In the genomic region with DNA sequence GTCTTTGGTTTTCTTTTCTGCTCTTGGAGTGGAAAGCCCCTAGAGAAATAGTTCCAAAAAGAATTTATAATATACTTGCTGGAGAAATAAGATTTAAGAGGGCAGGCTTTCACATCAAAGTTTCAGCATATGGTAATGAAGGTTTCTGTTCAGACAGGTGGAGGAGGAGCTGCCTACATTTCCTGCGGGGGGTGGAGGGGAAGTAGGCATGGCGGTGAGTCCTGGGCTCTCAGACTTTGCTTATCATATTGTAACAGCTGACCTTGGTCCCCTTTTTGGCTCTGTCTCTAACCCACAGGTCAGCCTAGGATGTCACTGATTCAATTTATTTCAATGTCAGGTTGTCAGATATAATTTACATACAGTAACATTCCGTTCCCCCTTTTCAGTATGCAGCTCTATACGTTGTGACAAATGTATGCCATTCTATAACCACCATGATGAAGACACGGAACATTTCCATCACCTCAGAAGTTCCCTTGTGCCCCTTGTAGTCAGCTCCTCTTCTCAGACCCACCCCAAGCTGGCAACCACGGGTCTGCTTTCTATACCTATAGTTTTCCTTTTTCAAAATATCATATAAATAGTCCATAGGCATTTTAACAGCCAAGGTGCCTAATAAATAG, we compare ENCODE assay signal across 18 cellular contexts.
DNase-seq lines count a peak whose midpoint lies in the region; ATAC-seq and TF ChIP-seq lines count a peak whose summit lies in the region.
"Had no signal": no experiment of that assay in that cellular context is flagged by ENCODE, and none has a peak within 500 bp of the region (broad histone marks: within the 10 kb centered on the region; RNA-seq: fewer than 3 reads in every experiment).

No MANE protein-coding gene starts in this region.

- H3K36me3 ChIP-seq in lower lobe of right lung, result no peaks in the 10 kb centered on the region
- H3K36me3 ChIP-seq: brain microvascular endothelial cell, right lobe of liver had no signal

- no peaks in the 10 kb centered on the region for H3K9me3 ChIP-seq in lower lobe of right lung
- H3K9me3 ChIP-seq: right lobe of liver had no signal

- H3K9me3 Mint-ChIP-seq in activated CD8-positive, alpha-beta T cell treated with anti-CD3 and anti-CD28 coated beads for 36 hours, result peaks cover 15% of the 10 kb centered on the region

- H3K4me1 ChIP-seq in lower lobe of right lung, result no peaks in the 10 kb centered on the region
- H3K4me1 ChIP-seq: right lobe of liver had no signal

- POLR2A ChIA-PET in activated CD8-positive, alpha-beta T cell treated with anti-CD3 and anti-CD28 coated beads for 36 hours (lab: Charles Lee), result interaction anchor here (1.0 kb wide), 1 partner anchor 39 kb away, joined by 3 read pairs; no protein-coding TSS in a partner anchor

- peak overlapping the region; percentile 53 for H3K4me3 Mint-ChIP-seq in activated CD8-positive, alpha-beta T cell treated with anti-CD3 and anti-CD28 coated beads for 36 hours

- no peak overlapping the region for H3K4me3 ChIP-seq in lower lobe of right lung
- H3K4me3 ChIP-seq: right lobe of liver, SK-N-MC had no signal

- peak; percentile 85 for ATAC-seq in activated CD8-positive, alpha-beta T cell treated with anti-CD3 and anti-CD28 coated beads for 36 hours
- ATAC-seq in lower lobe of right lung (no peak), GM21723 (IDR thresholded peaks at IDR 0.05; ENCODE audit: unreplicated experiment) (no peak)
- ATAC-seq: right lobe of liver had no signal

- intact Hi-C loops in activated CD8-positive, alpha-beta T cell treated with anti-CD3 and anti-CD28 coated beads for 36 hours (cut with micrococcal nuclease), result no loop called here
- intact Hi-C loops in lower lobe of right lung (cut with DNase I), result no loop called here

- peak; percentile 7 for DNase-seq in stimulated activated CD4-positive, alpha-beta T cell treated with anti-CD3 and anti-CD28 coated beads, Interleukin-4, amount 100 ng/mL, for 1 hour
- DNase-seq in stimulated activated CD4-positive, alpha-beta T cell treated with anti-CD3 and anti-CD28 coated beads, Interleukin-4, amount 100 ng/mL, for 24 hours, result no peak
- DNase-seq in activated CD8-positive, alpha-beta T cell treated with anti-CD3 and anti-CD28 coated beads for 36 hours, result peak; percentile 53
- DNase-seq in central memory CD4-positive, alpha-beta T cell, result peak; percentile 34
- DNase-seq in HuH-7.5 (ENCODE audit: low spot score) (no peak), lower lobe of right lung (no peak), SKM-1 (lab: John Stamatoyannopoulos, UW; ENCODE audit: unreplicated experiment) (no peak)
- DNase-seq: brain microvascular endothelial cell, H7, kidney glomerular epithelial cell, midbrain, MV-4-11, NCI-H526 treated with DMSO at 0.1 percent for 48 hours, occipital lobe, right lobe of liver had no signal

- H3K4me1 Mint-ChIP-seq in activated CD8-positive, alpha-beta T cell treated with anti-CD3 and anti-CD28 coated beads for 36 hours (ENCODE audit: low read depth), result peaks cover 15% of the 10 kb centered on the region

- no peaks in the 10 kb centered on the region for H3K27me3 ChIP-seq in lower lobe of right lung (ENCODE audit: low read depth)
- H3K27me3 ChIP-seq: brain microvascular endothelial cell, right lobe of liver had no signal

- H3K27me3 Mint-ChIP-seq in activated CD8-positive, alpha-beta T cell treated with anti-CD3 and anti-CD28 coated beads for 36 hours, result no peaks in the 10 kb centered on the region

- no peak overlapping the region for H3K27ac ChIP-seq in lower lobe of right lung
- H3K27ac ChIP-seq: brain microvascular endothelial cell, right lobe of liver, SK-N-MC, VCaP had no signal

- peaks cover under 1% of the 10 kb centered on the region for H3K36me3 Mint-ChIP-seq in activated CD8-positive, alpha-beta T cell treated with anti-CD3 and anti-CD28 coated beads for 36 hours (ENCODE audit: low read depth)

- TF ChIP-seq CTCF in activated CD8-positive, alpha-beta T cell treated with anti-CD3 and anti-CD28 coated beads for 36 hours (IDR thresholded peaks at IDR 0.05), result no peak
- TF ChIP-seq CTCF in lower lobe of right lung (IDR thresholded peaks at IDR 0.05), result no peak

- CTCF ChIA-PET in activated CD8-positive, alpha-beta T cell treated with anti-CD3 and anti-CD28 coated beads for 36 hours (lab: Charles Lee), result interaction anchor here (0.9 to 1.5 kb wide), 5 partner anchors 34 to 129 kb away, joined by 3 to 4 read pairs (median 3); no protein-coding TSS in a partner anchor

- H3K27ac Mint-ChIP-seq in activated CD8-positive, alpha-beta T cell treated with anti-CD3 and anti-CD28 coated beads for 36 hours, result peak overlapping the region; percentile 87

Comparison
In these comparisons a context has a peak if more than half of its experiments do, and no peak if none do; other contexts are left out.
1. DNase-seq: peak in stimulated activated CD4-positive, alpha-beta T cell treated with anti-CD3 and anti-CD28 coated beads, Interleukin-4, amount 100 ng/mL, for 1 hour (single experiment), activated CD8-positive, alpha-beta T cell treated with anti-CD3 and anti-CD28 coated beads for 36 hours (single experiment) and central memory CD4-positive, alpha-beta T cell (single experiment); none in stimulated activated CD4-positive, alpha-beta T cell treated with anti-CD3 and anti-CD28 coated beads, Interleukin-4, amount 100 ng/mL, for 24 hours (single experiment), HuH-7.5 (single experiment), lower lobe of right lung (single experiment) and SKM-1 (single experiment).